Comparison of ENCODE assay signal across 8 cellular contexts in genomic region chr7:44310221-44310848, GRCh38. TPM values are rescaled to one million over a fixed set of nuclear protein-coding genes. Genes with fewer than 3 reads are reported as not detected.
DNase-seq lines count a peak whose midpoint lies in the region; ATAC-seq, FAIRE-seq and TF ChIP-seq lines count a peak whose summit lies in the region.

No MANE protein-coding gene starts in this region.

- intact Hi-C loops in left ventricle myocardium inferior (cut with micrococcal nuclease) = no loop called here
- intact Hi-C loops in posterior vena cava (cut with DNase I) = no loop called here

- TF ChIP-seq CTCF in DOHH2 (IDR thresholded peaks at IDR 0.05; ENCODE audit: low read depth, low read length, poor library complexity, severe bottlenecking) (no peak), VCaP (conservative IDR thresholded peaks at IDR 0.05) (no peak), left ventricle myocardium inferior (IDR thresholded peaks at IDR 0.05; ENCODE audit: borderline replicate concordance) (no peak)

- TF ChIP-seq POLR2A in GM12892 (IDR thresholded peaks at IDR 0.05; ENCODE audit: low read depth, low read length) = no peak

- H3K4me3 ChIP-seq in DOHH2 (ENCODE audit: low read length) (no peak overlapping the region), left ventricle myocardium inferior (peak overlapping the region; percentile 62)

- H3K36me3 ChIP-seq in DOHH2 (ENCODE audit: control insufficient read depth, low read length) (no peaks in the 10 kb centered on the region), left ventricle myocardium inferior (no peaks in the 10 kb centered on the region)

- peaks cover 15% of the 10 kb centered on the region for H3K4me1 ChIP-seq in DOHH2 (ENCODE audit: control insufficient read depth, low read length)
- H3K4me1 ChIP-seq in left ventricle myocardium inferior = peaks cover 64% of the 10 kb centered on the region

- H3K27me3 ChIP-seq in DOHH2 (ENCODE audit: control insufficient read depth, low read length) = peaks cover 22% of the 10 kb centered on the region
- H3K27me3 ChIP-seq in left ventricle myocardium inferior (ENCODE audit: low read depth) = peaks cover 11% of the 10 kb centered on the region

- H3K9me3 ChIP-seq in DOHH2 (ENCODE audit: control insufficient read depth, insufficient read depth, low read length) (no peaks in the 10 kb centered on the region), left ventricle myocardium inferior (replicated peaks) (peaks cover 12% of the 10 kb centered on the region)

- H3K4me2 ChIP-seq in DOHH2 (ENCODE audit: low read length) = peak overlapping the region; percentile 48; the same call in 1 of the 2 replicates

- no peaks in the 10 kb centered on the region for H4K20me1 ChIP-seq in DOHH2 (ENCODE audit: control insufficient read depth, insufficient read depth, low read depth, low read length)

- no peak for DNase-seq in left ventricle myocardium inferior
- peak; percentile 60 for DNase-seq in posterior vena cava (ENCODE audit: low spot score)
- no peak for DNase-seq in GM12892 (ENCODE audit: insufficient read length)
- no peak for DNase-seq in SK-N-DZ (ENCODE audit: low spot score)
- DNase-seq in COR-L47 (lab: John Stamatoyannopoulos, UW) = no peak

- no peaks in the 10 kb centered on the region for H3K9me2 ChIP-seq in DOHH2 (replicated peaks; ENCODE audit: control insufficient read depth, low read length)

- no peak for ATAC-seq in GM21390 (IDR thresholded peaks at IDR 0.05; ENCODE audit: unreplicated experiment)

- no peaks in the 10 kb centered on the region for H3F3A ChIP-seq in DOHH2 (ENCODE audit: control insufficient read depth, insufficient read depth)

- no peak for FAIRE-seq in GM12892 (lab: Jason Lieb, UNC)

- no peaks in the 10 kb centered on the region for H3K79me2 ChIP-seq in DOHH2 (ENCODE audit: control insufficient read depth, low read length)

- H3K27ac ChIP-seq in DOHH2 (ENCODE audit: low read depth, low read length) (no peak overlapping the region), VCaP (peak overlapping the region; percentile 71), left ventricle myocardium inferior (replicated peaks) (peak overlapping the region; percentile 84)

RNA-seq across cellular contexts. Expression of gene CAMK2B, which starts 15.1 kb away (rescaled TPM):
- total RNA-seq in left ventricle myocardium inferior (98.0 TPM), posterior vena cava (1 to 10 TPM; 1.2 to 3.5 TPM)
- polyA plus RNA-seq in GM12892 (2012; ENCODE audit: missing spikeins) = 0.38 TPM
- polyA plus RNA-seq in SK-N-DZ (2014; cell fraction: cytosol; rRNA removed) = 0.45 and 2.1 TPM in 2 replicates
- 0.59 and 3.4 TPM in 2 replicates for polyA plus RNA-seq in SK-N-DZ (2014; cell fraction: nucleus; rRNA removed)

Comparison
In these comparisons a context has a peak if more than half of its experiments do, and no peak if none do; other contexts are left out.
1. RNA of gene CAMK2B, which starts 15.1 kb away (total RNA-seq): 98.0 TPM in left ventricle myocardium inferior (single experiment); 1.2 to 3.5 TPM in posterior vena cava; every median in the first group is over 10 times any median in the second.